Comparison of ENCODE assay signal across 18 cellular contexts in the genomic region with DNA sequence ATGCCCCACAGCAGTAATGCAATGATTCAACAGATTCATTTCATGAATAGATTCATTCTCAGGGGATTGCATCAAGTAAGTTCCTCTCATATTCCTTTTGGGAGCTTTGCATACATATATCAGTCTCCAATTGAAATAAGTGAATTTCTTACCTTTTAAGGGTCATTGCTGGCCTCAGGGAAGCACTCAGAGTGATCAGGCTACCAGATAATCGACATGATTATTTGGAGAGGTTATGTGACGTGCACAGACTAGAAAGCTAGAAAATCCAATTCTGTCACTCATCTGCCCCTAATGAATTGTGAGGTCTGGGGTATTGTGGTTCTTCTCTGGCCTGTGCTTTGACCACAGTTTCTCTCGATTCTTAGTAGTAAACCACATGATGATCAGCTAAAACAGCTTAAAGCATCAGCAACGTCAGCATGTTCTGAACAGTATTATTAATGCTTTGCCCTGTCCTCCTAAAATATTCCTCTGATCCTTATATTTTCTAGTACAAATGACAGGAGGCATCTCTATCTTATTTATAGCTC.
"Had no signal": no experiment of that assay in that cellular context is flagged by ENCODE, and none has a peak within 500 bp of the region (broad histone marks: within the 10 kb centered on the region; RNA-seq: fewer than 3 reads in every experiment).

No MANE protein-coding gene starts in this region.

- H3K36me3 ChIP-seq: brain microvascular endothelial cell, neutrophil, tibial nerve had no signal

- H3K9me3 ChIP-seq: neutrophil had no signal

- H3K4me3 ChIP-seq: skin epidermis, tibial nerve had no signal

- H3K27ac ChIP-seq: brain microvascular endothelial cell, neutrophil, skin epidermis, tibial nerve had no signal

- DNase-seq: activated CD4-positive, alpha-beta T cell treated with anti-CD3 and anti-CD28 coated beads for 36 hours; activated CD4-positive, CD25-positive, alpha-beta regulatory T cell; activated gamma-delta T cell; activated naive CD4-positive, alpha-beta T cell treated with anti-CD3 and anti-CD28 coated beads, Interleukin-2, amount 50 U/mL, for 16 hours; amniotic stem cell; brain microvascular endothelial cell; head of caudate nucleus; hippocampal formation; kidney; left colon; naive B cell; nephron progenitor cell; stimulated activated CD4-positive, alpha-beta T cell treated with anti-CD3 and anti-CD28 coated beads, Interleukin-12 subunit alpha, Interleukin-12 subunit beta, amount 100 ng/mL, for 4 hours; stimulated activated CD4-positive, alpha-beta T cell treated with anti-CD3 and anti-CD28 coated beads, Interleukin-4, amount 100 ng/mL, for 1 hour had no signal

- H3K27me3 ChIP-seq: brain microvascular endothelial cell, neutrophil, tibial nerve had no signal

- H3K4me1 ChIP-seq: tibial nerve had no signal

- ATAC-seq: activated CD4-positive, alpha-beta T cell treated with anti-CD3 and anti-CD28 coated beads for 36 hours; left colon; sciatic nerve had no signal
